ENCODE assay signal across 11 cellular contexts in genomic region chr9:93099551-93100264, GRCh38. TPM values are rescaled to one million over a fixed set of nuclear protein-coding genes. Genes with fewer than 3 reads are reported as not detected.
DNase-seq lines count a peak whose midpoint lies in the region; ATAC-seq and TF ChIP-seq lines count a peak whose summit lies in the region.
"Had no signal": no experiment of that assay in that cellular context is flagged by ENCODE, and none has a peak within 500 bp of the region (broad histone marks: within the 10 kb centered on the region; RNA-seq: fewer than 3 reads in every experiment).

No MANE protein-coding gene starts in this region.

- H3K9me3 Mint-ChIP-seq in activated CD4-positive, alpha-beta T cell treated with anti-CD3 and anti-CD28 coated beads, Interleukin-2, amount 10 ng/mL, durations not matched to agents 7 days and 5 days, result peaks cover 11% of the 10 kb centered on the region
- peaks cover 15% of the 10 kb centered on the region for H3K9me3 Mint-ChIP-seq in activated naive CD8-positive, alpha-beta T cell treated with anti-CD3 and anti-CD28 coated beads for 36 hours

- H3K27me3 Mint-ChIP-seq in activated CD4-positive, alpha-beta T cell treated with anti-CD3 and anti-CD28 coated beads, Interleukin-2, amount 10 ng/mL, durations not matched to agents 7 days and 5 days, result no peaks in the 10 kb centered on the region
- H3K27me3 Mint-ChIP-seq in activated naive CD8-positive, alpha-beta T cell treated with anti-CD3 and anti-CD28 coated beads for 36 hours, result no peaks in the 10 kb centered on the region

- POLR2A ChIA-PET in activated CD4-positive, alpha-beta T cell treated with anti-CD3 and anti-CD28 coated beads, Interleukin-2, amount 10 ng/mL, durations not matched to agents 7 days and 5 days (lab: Charles Lee), result no interaction called here

- H3K4me1 Mint-ChIP-seq in activated CD4-positive, alpha-beta T cell treated with anti-CD3 and anti-CD28 coated beads, Interleukin-2, amount 10 ng/mL, durations not matched to agents 7 days and 5 days, result peaks cover 55% of the 10 kb centered on the region
- peaks cover 48% of the 10 kb centered on the region for H3K4me1 Mint-ChIP-seq in activated naive CD8-positive, alpha-beta T cell treated with anti-CD3 and anti-CD28 coated beads for 36 hours

- H3K4me1 ChIP-seq in left lung, result peaks cover 31 to 58% of the 10 kb centered on the region in 2 donors
- H3K4me1 ChIP-seq in thoracic aorta (ENCODE audit: control insufficient read depth in 1 of 2, low read depth in 2 of 2), result peaks cover 25 to 39% of the 10 kb centered on the region in 2 donors

- CTCF ChIA-PET in activated CD4-positive, alpha-beta T cell treated with anti-CD3 and anti-CD28 coated beads, Interleukin-2, amount 10 ng/mL, durations not matched to agents 7 days and 5 days (lab: Charles Lee), result interaction anchor here (1.3 to 1.8 kb wide), 2 partner anchors 10 to 20 kb away, joined by 4 to 8 read pairs; no protein-coding TSS in a partner anchor

- H3K27ac ChIP-seq in left lung (peak overlapping the region in 1 of 2 donors; percentile 86), thoracic aorta (peak overlapping the region; percentile 96 to 98)
- H3K27ac ChIP-seq: cardiac muscle cell had no signal

- peak overlapping the region; percentile 87 for H3K27ac Mint-ChIP-seq in activated CD4-positive, alpha-beta T cell treated with anti-CD3 and anti-CD28 coated beads, Interleukin-2, amount 10 ng/mL, durations not matched to agents 7 days and 5 days
- no peak overlapping the region for H3K27ac Mint-ChIP-seq in activated naive CD8-positive, alpha-beta T cell treated with anti-CD3 and anti-CD28 coated beads for 36 hours

- TF ChIP-seq CTCF in left lung (IDR thresholded peaks at IDR 0.05) (no peak), thoracic aorta (IDR thresholded peaks at IDR 0.05) (no peak)

- ATAC-seq in left lung, result no peak
- no peak for ATAC-seq in thoracic aorta (ENCODE audit: insufficient number of reproducible peaks, low FRiP score, low read depth)
- ATAC-seq in HG03196 (IDR thresholded peaks at IDR 0.05; ENCODE audit: unreplicated experiment), result no peak

- H3K36me3 ChIP-seq in left lung (no peaks in the 10 kb centered on the region), thoracic aorta (no peaks in the 10 kb centered on the region)
- H3K36me3 ChIP-seq: cardiac muscle cell had no signal

- H3K27me3 ChIP-seq in left lung (no peaks in the 10 kb centered on the region), thoracic aorta (replicated peaks; ENCODE audit: insufficient read depth) (no peaks in the 10 kb centered on the region)
- H3K27me3 ChIP-seq: cardiac muscle cell had no signal

- H3K36me3 Mint-ChIP-seq in activated CD4-positive, alpha-beta T cell treated with anti-CD3 and anti-CD28 coated beads, Interleukin-2, amount 10 ng/mL, durations not matched to agents 7 days and 5 days (ENCODE audit: low read depth), result peaks cover 38% of the 10 kb centered on the region
- H3K36me3 Mint-ChIP-seq in activated naive CD8-positive, alpha-beta T cell treated with anti-CD3 and anti-CD28 coated beads for 36 hours, result peaks cover 30% of the 10 kb centered on the region

- intact Hi-C loops in left lung (cut with DNase I), result no loop called here

- no peak overlapping the region for H3K4me3 ChIP-seq in left lung
- no peak overlapping the region for H3K4me3 ChIP-seq in thoracic aorta
- H3K4me3 ChIP-seq: cardiac muscle cell had no signal

- DNase-seq in activated CD4-positive, alpha-beta T cell treated with anti-CD3 and anti-CD28 coated beads, Interleukin-2, amount 10 ng/mL, durations not matched to agents 7 days and 5 days, result no peak
- no peak for DNase-seq in activated CD4-positive, alpha-beta T cell treated with anti-CD3 and anti-CD28 coated beads for 1 hour
- no peak for DNase-seq in activated naive CD8-positive, alpha-beta T cell treated with anti-CD3 and anti-CD28 coated beads for 36 hours
- DNase-seq in left lung (peak; percentile 34 to 68), thoracic aorta (ENCODE audit: low spot score) (no peak), hepatic stellate cell (ENCODE audit: low spot score) (no peak)
- no peak for DNase-seq in NK-92 treated with Interleukin-12 subunit alpha and Interleukin-12 subunit beta, amount 100 ng/mL, for 24 hours (lab: John Stamatoyannopoulos, UW)
- DNase-seq: Kasumi-1, nucleus accumbens had no signal

- H3K4me3 Mint-ChIP-seq in activated CD4-positive, alpha-beta T cell treated with anti-CD3 and anti-CD28 coated beads, Interleukin-2, amount 10 ng/mL, durations not matched to agents 7 days and 5 days, result peak overlapping the region; percentile 85
- H3K4me3 Mint-ChIP-seq in activated naive CD8-positive, alpha-beta T cell treated with anti-CD3 and anti-CD28 coated beads for 36 hours, result peak overlapping the region; percentile 14

- H3K9me3 ChIP-seq in left lung (peaks cover 0 to 3% of the 10 kb centered on the region in 2 donors), thoracic aorta (peaks cover 5% of the 10 kb centered on the region)

RNA-seq across cellular contexts. Expression of gene CARD19, which starts 3.7 kb away (rescaled TPM):
- 10 to 100 TPM; 40.3 to 42.6 TPM for total RNA-seq in activated CD4-positive, alpha-beta T cell treated with anti-CD3 and anti-CD28 coated beads, Interleukin-2, amount 10 ng/mL, durations not matched to agents 7 days and 5 days
- 10 to 100 TPM; 36.5 to 38.6 TPM for total RNA-seq in activated naive CD8-positive, alpha-beta T cell treated with anti-CD3 and anti-CD28 coated beads for 36 hours
- total RNA-seq in left lung, result 10 to 100 TPM; 27.7 to 43.0 TPM
- 100 to 1,000 TPM in 1 of 2 donors, 10 to 100 TPM in 1; 46.3 to 103 TPM for total RNA-seq in thoracic aorta

RNA-seq across cellular contexts. Expression of gene NINJ1, which starts 34.3 kb away (rescaled TPM):
- total RNA-seq in activated CD4-positive, alpha-beta T cell treated with anti-CD3 and anti-CD28 coated beads, Interleukin-2, amount 10 ng/mL, durations not matched to agents 7 days and 5 days, result 10 to 100 TPM; 29.5 to 29.9 TPM
- total RNA-seq in activated naive CD8-positive, alpha-beta T cell treated with anti-CD3 and anti-CD28 coated beads for 36 hours, result 10 to 100 TPM; 74.9 to 77.8 TPM
- total RNA-seq in left lung (10 to 100 TPM; 77.9 to 83.5 TPM), thoracic aorta (100 to 1,000 TPM in 1 of 2 donors, 10 to 100 TPM in 1; 71.2 to 194 TPM)

RNA-seq across cellular contexts. Expression of gene SUSD3, which starts 41.2 kb away (rescaled TPM):
- total RNA-seq in activated CD4-positive, alpha-beta T cell treated with anti-CD3 and anti-CD28 coated beads, Interleukin-2, amount 10 ng/mL, durations not matched to agents 7 days and 5 days, result 10 to 100 TPM; 81.1 to 85.8 TPM
- 10 to 100 TPM; 27.1 to 28.8 TPM for total RNA-seq in activated naive CD8-positive, alpha-beta T cell treated with anti-CD3 and anti-CD28 coated beads for 36 hours
- total RNA-seq in left lung (1 to 10 TPM; 2.6 to 4.8 TPM), thoracic aorta (10 to 100 TPM in 1 of 2 donors, 1 to 10 TPM in 1; 7.0 to 21.4 TPM)
- total RNA-seq: cardiac muscle cell had no signal

Comparison
In these comparisons a context has a peak if more than half of its experiments do, and no peak if none do; other contexts are left out.
1. DNase-seq: peak in left lung (2 of 2); none in activated CD4-positive, alpha-beta T cell treated with anti-CD3 and anti-CD28 coated beads, Interleukin-2, amount 10 ng/mL, durations not matched to agents 7 days and 5 days (single experiment), activated CD4-positive, alpha-beta T cell treated with anti-CD3 and anti-CD28 coated beads for 1 hour (single experiment), activated naive CD8-positive, alpha-beta T cell treated with anti-CD3 and anti-CD28 coated beads for 36 hours (single experiment), thoracic aorta (single experiment), hepatic stellate cell (single experiment) and NK-92 treated with Interleukin-12 subunit alpha and Interleukin-12 subunit beta, amount 100 ng/mL, for 24 hours (single experiment).